In genomic region chr5:147404706-147405105, GRCh38 we compare ENCODE assay signal across 9 cellular contexts.
DNase-seq lines count a peak whose midpoint lies in the region; ATAC-seq and TF ChIP-seq lines count a peak whose summit lies in the region.
"Had no signal": no experiment of that assay in that cellular context is flagged by ENCODE, and none has a peak within 500 bp of the region (broad histone marks: within the 10 kb centered on the region; RNA-seq: fewer than 3 reads in every experiment).

No MANE protein-coding gene starts in this region.

- DNase-seq in AG04450 (ENCODE audit: low read depth, low spot score) (no peak), hepatic stellate cell (ENCODE audit: low spot score) (no peak), dermis blood vessel endothelial cell (no peak), GOT3 (lab: John Stamatoyannopoulos, UW) (no peak), neuronal stem cell (ENCODE audit: low spot score) (no peak)
- DNase-seq: activated T-cell treated with anti-CD3 and anti-CD28 coated beads for 4 hours had no signal

- H3K36me3 ChIP-seq in HUES6 (ENCODE audit: control insufficient read depth, insufficient read depth, low read length) (peaks cover 97% of the 10 kb centered on the region), neuronal stem cell (replicated peaks in 1 of 2; ENCODE audit: control insufficient read depth in 2 of 2, insufficient read depth in 2 of 2, low read length in 2 of 2) (peaks cover 46 to 97% of the 10 kb centered on the region in 2 donors)

- H3K14ac ChIP-seq in neuronal stem cell (ENCODE audit: low read length): no peak overlapping the region

- H4K8ac ChIP-seq in neuronal stem cell (ENCODE audit: low read depth, low read length): no peak overlapping the region

- no peak overlapping the region for H2BK120ac ChIP-seq in neuronal stem cell (ENCODE audit: low read depth, low read length)

- no peaks in the 10 kb centered on the region for H3K9me3 ChIP-seq in AG04450 (ENCODE audit: control insufficient read depth, insufficient read depth, low read length)
- no peaks in the 10 kb centered on the region for H3K9me3 ChIP-seq in HUES6 (ENCODE audit: control insufficient read depth, insufficient read depth, low read depth, low read length)
- no peaks in the 10 kb centered on the region for H3K9me3 ChIP-seq in neuronal stem cell (replicated peaks in 1 of 2; ENCODE audit: control insufficient read depth in 2 of 2, insufficient read depth in 1 of 2, low read depth in 1 of 2, low read length in 2 of 2)

- no peak for TF ChIP-seq CTCF in AG04450 (IDR thresholded peaks at IDR 0.05; ENCODE audit: low read depth, low read length)

- H3K27ac ChIP-seq in AG04450 (ENCODE audit: low read depth, low read length) (peak overlapping the region; percentile 98), HUES6 (ENCODE audit: low read depth, low read length) (peak overlapping the region; percentile 2; the same call in 1 of the 2 replicates), layer of hippocampus (ENCODE audit: low read depth, low read length) (peak overlapping the region; percentile 43), neuronal stem cell (replicated peaks; ENCODE audit: low read length) (no peak overlapping the region)

- H2BK5ac ChIP-seq in neuronal stem cell (ENCODE audit: low read length): no peak overlapping the region

- no CpG with 5 or more reads among the region's 1 CpG for WGBS in neuronal stem cell (ENCODE audit: extremely low coverage in 2 of 2, insufficient read length in 2 of 2, insufficient replicate concordance in 1 of 2), 2 donors

- H2AK5ac ChIP-seq in neuronal stem cell (ENCODE audit: low read depth, low read length): no peak overlapping the region

- H4K91ac ChIP-seq in neuronal stem cell (ENCODE audit: low read depth, low read length, poor library complexity): no peak overlapping the region

- no peak overlapping the region for H3K4me2 ChIP-seq in neuronal stem cell (ENCODE audit: insufficient read depth, low read length, poor library complexity, severe bottlenecking)

- no peaks in the 10 kb centered on the region for H3K79me1 ChIP-seq in neuronal stem cell (ENCODE audit: low read depth, low read length)

- POLR2A ChIA-PET in AG04450 (lab: Yijun Ruan, JAX): interaction anchor here (0.6 to 1.3 kb wide), 4 partner anchors 13 to 171 kb away, joined by 3 to 5 read pairs (median 4); no protein-coding TSS in a partner anchor

- H3K9ac ChIP-seq in HUES6 (ENCODE audit: low read length) (no peak overlapping the region), neuronal stem cell (ENCODE audit: low read depth, low read length, poor library complexity) (no peak overlapping the region)

- no peak overlapping the region for H3K4ac ChIP-seq in neuronal stem cell (ENCODE audit: low read length)

- H3K18ac ChIP-seq in neuronal stem cell (ENCODE audit: low read length): no peak overlapping the region

- no peak overlapping the region for H2AFZ ChIP-seq in neuronal stem cell (ENCODE audit: low read length)

- CTCF ChIA-PET in AG04450 (lab: Charles Lee): interaction anchor here (1.3 to 2.9 kb wide), 4 partner anchors 14 to 180 kb away, joined by 3 to 29 read pairs (median 16); no protein-coding TSS in a partner anchor

- H3K27me3 ChIP-seq in AG04450 (ENCODE audit: control insufficient read depth, insufficient read depth, low read length): no peaks in the 10 kb centered on the region
- no peaks in the 10 kb centered on the region for H3K27me3 ChIP-seq in HUES6 (ENCODE audit: control insufficient read depth, insufficient read depth, low read length)
- H3K27me3 ChIP-seq in layer of hippocampus (ENCODE audit: control insufficient read depth, insufficient read depth, low read length): no peaks in the 10 kb centered on the region
- H3K27me3 ChIP-seq in neuronal stem cell (ENCODE audit: control insufficient read depth in 3 of 3, insufficient read depth in 3 of 3, low read depth in 1 of 3, low read length in 3 of 3): no peaks in the 10 kb centered on the region

- H2BK15ac ChIP-seq in neuronal stem cell (ENCODE audit: low read length): no peak overlapping the region

- H2BK12ac ChIP-seq in neuronal stem cell (ENCODE audit: low read length): no peak overlapping the region

- H3K4me3 ChIP-seq in AG04450 (ENCODE audit: low read depth, low read length): no peak overlapping the region
- H3K4me3 ChIP-seq in HUES6 (ENCODE audit: low read depth, low read length): no peak overlapping the region
- H3K4me3 ChIP-seq in neuronal stem cell (ENCODE audit: low read length in 2 of 2): no peak overlapping the region

- ATAC-seq in GM21825 (IDR thresholded peaks at IDR 0.05; ENCODE audit: unreplicated experiment): peak; percentile 29

- H3K4me1 ChIP-seq in HUES6 (ENCODE audit: control insufficient read depth, insufficient read depth, low read length) (0 out of 2 replicates have a peak, but pooled peaks cover 4% of the 10 kb centered on the region), neuronal stem cell (ENCODE audit: control insufficient read depth in 2 of 2, insufficient read depth in 1 of 2, low read depth in 1 of 2, low read length in 2 of 2) (no peaks in the 10 kb centered on the region)

- no peak overlapping the region for H3K23ac ChIP-seq in neuronal stem cell (ENCODE audit: low read depth, low read length, poor library complexity)
